In genomic region chr1:43453442-43454269, GRCh38 we compare ENCODE assay signal across 1 cellular context.
A peak's percentile ranks its signal among the peaks of the same experiment; 100 is the strongest.
TF ChIP-seq lines count a peak whose summit lies in the region.

HYI (minus strand) TSS chr1:43453931; CDS start chr1:43453793, 138 bp downstream.

TF ChIP-seq in HEK293, 187 proteins besides CTCF, POLR2A, EP300 and RAD21 (continued from another document):
- TF ChIP-seq ZNF280D (tag by site-specific recombination; IDR thresholded peaks at IDR 0.05), result no peak
- TF ChIP-seq AEBP2 (tag by site-specific recombination; IDR thresholded peaks at IDR 0.05; ENCODE audit: borderline replicate concordance), result no peak
- TF ChIP-seq ZEB2 (tag by site-specific recombination; IDR thresholded peaks at IDR 0.05), result peak; percentile 27; the same call in 1 of the 2 replicates
- no peak for TF ChIP-seq OSR2 (tag by site-specific recombination; IDR thresholded peaks at IDR 0.05)
- no peak for TF ChIP-seq ZNF768 (tag by site-specific recombination; IDR thresholded peaks at IDR 0.05)
- TF ChIP-seq ZNF791 (tag by site-specific recombination; IDR thresholded peaks at IDR 0.05), result no peak
- TF ChIP-seq ZNF76 (tag by site-specific recombination; IDR thresholded peaks at IDR 0.05; ENCODE audit: borderline replicate concordance, low read depth), result no peak
- no peak for TF ChIP-seq YY1 (tag by site-specific recombination; IDR thresholded peaks at IDR 0.05)
- TF ChIP-seq KLF1 (tag by site-specific recombination; IDR thresholded peaks at IDR 0.05), result no peak
- 0 out of 2 replicates have a peak, but pooled peaks have one; percentile 15 for TF ChIP-seq ZFHX2 (tag by site-specific recombination; conservative IDR thresholded peaks at IDR 0.05)
